Comparison of ENCODE assay signal across 1 cellular context in genomic region chr3:147354621-147355020, GRCh38.
TF ChIP-seq lines count a peak whose summit lies in the region.

No MANE protein-coding gene starts in this region.

TF ChIP-seq in SK-N-SH treated with all-trans-retinoic acid at 6 μM for 48 hours, 23 proteins besides CTCF, POLR2A, EP300 and RAD21 (continued from another document):
- TF ChIP-seq, protein P1, sequence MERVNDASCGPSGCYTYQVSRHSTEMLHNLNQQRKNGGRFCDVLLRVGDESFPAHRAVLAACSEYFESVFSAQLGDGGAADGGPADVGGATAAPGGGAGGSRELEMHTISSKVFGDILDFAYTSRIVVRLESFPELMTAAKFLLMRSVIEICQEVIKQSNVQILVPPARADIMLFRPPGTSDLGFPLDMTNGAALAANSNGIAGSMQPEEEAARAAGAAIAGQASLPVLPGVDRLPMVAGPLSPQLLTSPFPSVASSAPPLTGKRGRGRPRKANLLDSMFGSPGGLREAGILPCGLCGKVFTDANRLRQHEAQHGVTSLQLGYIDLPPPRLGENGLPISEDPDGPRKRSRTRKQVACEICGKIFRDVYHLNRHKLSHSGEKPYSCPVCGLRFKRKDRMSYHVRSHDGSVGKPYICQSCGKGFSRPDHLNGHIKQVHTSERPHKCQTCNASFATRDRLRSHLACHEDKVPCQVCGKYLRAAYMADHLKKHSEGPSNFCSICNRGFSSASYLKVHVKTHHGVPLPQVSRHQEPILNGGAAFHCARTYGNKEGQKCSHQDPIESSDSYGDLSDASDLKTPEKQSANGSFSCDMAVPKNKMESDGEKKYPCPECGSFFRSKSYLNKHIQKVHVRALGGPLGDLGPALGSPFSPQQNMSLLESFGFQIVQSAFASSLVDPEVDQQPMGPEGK (CRISPR knock-in tag; IDR thresholded peaks at IDR 0.05; ENCODE audit: borderline replicate concordance), result no peak
- TF ChIP-seq PPARA (CRISPR knock-in tag; IDR thresholded peaks at IDR 0.05; ENCODE audit: borderline replicate concordance), result no peak
- TF ChIP-seq, protein P2, sequence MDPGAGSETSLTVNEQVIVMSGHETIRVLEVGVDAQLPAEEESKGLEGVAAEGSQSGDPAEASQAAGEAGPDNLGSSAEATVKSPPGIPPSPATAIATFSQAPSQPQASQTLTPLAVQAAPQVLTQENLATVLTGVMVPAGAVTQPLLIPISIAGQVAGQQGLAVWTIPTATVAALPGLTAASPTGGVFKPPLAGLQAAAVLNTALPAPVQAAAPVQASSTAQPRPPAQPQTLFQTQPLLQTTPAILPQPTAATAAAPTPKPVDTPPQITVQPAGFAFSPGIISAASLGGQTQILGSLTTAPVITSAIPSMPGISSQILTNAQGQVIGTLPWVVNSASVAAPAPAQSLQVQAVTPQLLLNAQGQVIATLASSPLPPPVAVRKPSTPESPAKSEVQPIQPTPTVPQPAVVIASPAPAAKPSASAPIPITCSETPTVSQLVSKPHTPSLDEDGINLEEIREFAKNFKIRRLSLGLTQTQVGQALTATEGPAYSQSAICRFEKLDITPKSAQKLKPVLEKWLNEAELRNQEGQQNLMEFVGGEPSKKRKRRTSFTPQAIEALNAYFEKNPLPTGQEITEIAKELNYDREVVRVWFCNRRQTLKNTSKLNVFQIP (CRISPR knock-in tag; IDR thresholded peaks at IDR 0.05; ENCODE audit: borderline replicate concordance, low read depth), result no peak
- no peak for TF ChIP-seq ISL1 (CRISPR knock-in tag; IDR thresholded peaks at IDR 0.05)
- TF ChIP-seq TSHZ2 (CRISPR knock-in tag; IDR thresholded peaks at IDR 0.05), result no peak
- TF ChIP-seq ARNTL (CRISPR knock-in tag; IDR thresholded peaks at IDR 0.05; ENCODE audit: borderline replicate concordance, low read depth), result no peak
- no peak for TF ChIP-seq SNAI2 (CRISPR knock-in tag; IDR thresholded peaks at IDR 0.05)
- no peak for TF ChIP-seq TCF4 (CRISPR knock-in tag; IDR thresholded peaks at IDR 0.05; ENCODE audit: borderline replicate concordance)
